ENCODE assay signal across 1 cellular context in the genomic region with DNA sequence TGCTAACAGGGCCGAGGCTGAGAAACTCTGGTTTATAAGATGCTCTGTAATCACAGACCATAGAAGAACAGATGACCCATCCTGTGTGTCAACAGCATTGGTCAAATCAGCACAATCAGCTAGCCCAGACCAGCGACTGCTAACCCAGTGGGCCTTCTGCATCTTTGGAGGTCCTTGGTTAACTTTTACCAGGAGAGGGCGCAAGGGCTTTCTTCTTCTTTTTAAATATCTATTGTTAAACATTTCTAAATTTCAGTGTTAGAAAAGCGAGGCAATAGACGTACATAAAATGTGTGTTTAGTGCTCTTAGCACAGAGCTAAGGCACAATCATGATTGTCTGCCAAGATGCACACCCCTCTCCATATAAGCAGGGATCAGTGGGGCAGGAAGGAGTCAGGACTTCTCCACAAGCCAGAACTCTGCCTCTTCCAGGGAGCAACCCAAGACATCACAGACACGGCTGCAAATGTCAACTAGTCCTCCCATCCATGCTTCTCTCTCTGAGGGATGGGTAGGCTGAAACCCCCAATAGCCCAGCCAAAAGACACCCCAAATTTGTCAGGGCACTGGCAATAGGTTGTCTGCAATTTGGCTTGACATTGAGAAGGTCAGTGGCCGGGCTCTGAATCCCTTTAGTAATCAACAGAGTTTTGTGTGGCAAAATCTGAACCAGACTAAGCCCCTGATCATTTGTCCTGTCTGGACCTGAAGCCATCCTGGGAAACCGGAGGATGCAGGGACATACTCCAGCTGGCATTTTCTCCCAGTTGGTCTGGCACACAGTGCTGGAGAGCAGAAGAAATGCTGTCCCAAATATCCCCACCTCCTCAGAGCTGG.
TF ChIP-seq lines count a peak whose summit lies in the region.

No MANE protein-coding gene starts in this region.

TF ChIP-seq in HCT116, 20 proteins besides CTCF, POLR2A, EP300 and RAD21 (continued from another document):
- TF ChIP-seq EGR1 (IDR thresholded peaks at IDR 0.05; ENCODE audit: low read depth) (no peak), SIN3A (IDR thresholded peaks at IDR 0.05; ENCODE audit: low read depth) (no peak), YY1 (IDR thresholded peaks at IDR 0.05; ENCODE audit: extremely low read depth, insufficient replicate concordance, low read depth, low read length) (no peak), CBX3 (IDR thresholded peaks at IDR 0.05; ENCODE audit: low read depth) (no peak), FOSL1 (IDR thresholded peaks at IDR 0.05; ENCODE audit: low read depth) (no peak), SP1 (IDR thresholded peaks at IDR 0.05; ENCODE audit: low read depth) (no peak), POLR2AphosphoS5 (IDR thresholded peaks at IDR 0.05; ENCODE audit: low read depth, low read length) (no peak), TCF7L2 (IDR thresholded peaks at IDR 0.05; ENCODE audit: borderline replicate concordance, extremely low read depth, insufficient read depth, insufficient read length) (no peak)
- TF ChIP-seq, protein P1, sequence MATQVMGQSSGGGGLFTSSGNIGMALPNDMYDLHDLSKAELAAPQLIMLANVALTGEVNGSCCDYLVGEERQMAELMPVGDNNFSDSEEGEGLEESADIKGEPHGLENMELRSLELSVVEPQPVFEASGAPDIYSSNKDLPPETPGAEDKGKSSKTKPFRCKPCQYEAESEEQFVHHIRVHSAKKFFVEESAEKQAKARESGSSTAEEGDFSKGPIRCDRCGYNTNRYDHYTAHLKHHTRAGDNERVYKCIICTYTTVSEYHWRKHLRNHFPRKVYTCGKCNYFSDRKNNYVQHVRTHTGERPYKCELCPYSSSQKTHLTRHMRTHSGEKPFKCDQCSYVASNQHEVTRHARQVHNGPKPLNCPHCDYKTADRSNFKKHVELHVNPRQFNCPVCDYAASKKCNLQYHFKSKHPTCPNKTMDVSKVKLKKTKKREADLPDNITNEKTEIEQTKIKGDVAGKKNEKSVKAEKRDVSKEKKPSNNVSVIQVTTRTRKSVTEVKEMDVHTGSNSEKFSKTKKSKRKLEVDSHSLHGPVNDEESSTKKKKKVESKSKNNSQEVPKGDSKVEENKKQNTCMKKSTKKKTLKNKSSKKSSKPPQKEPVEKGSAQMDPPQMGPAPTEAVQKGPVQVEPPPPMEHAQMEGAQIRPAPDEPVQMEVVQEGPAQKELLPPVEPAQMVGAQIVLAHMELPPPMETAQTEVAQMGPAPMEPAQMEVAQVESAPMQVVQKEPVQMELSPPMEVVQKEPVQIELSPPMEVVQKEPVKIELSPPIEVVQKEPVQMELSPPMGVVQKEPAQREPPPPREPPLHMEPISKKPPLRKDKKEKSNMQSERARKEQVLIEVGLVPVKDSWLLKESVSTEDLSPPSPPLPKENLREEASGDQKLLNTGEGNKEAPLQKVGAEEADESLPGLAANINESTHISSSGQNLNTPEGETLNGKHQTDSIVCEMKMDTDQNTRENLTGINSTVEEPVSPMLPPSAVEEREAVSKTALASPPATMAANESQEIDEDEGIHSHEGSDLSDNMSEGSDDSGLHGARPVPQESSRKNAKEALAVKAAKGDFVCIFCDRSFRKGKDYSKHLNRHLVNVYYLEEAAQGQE (IDR thresholded peaks at IDR 0.05; ENCODE audit: low read depth): no peak
- TF ChIP-seq, protein P2, sequence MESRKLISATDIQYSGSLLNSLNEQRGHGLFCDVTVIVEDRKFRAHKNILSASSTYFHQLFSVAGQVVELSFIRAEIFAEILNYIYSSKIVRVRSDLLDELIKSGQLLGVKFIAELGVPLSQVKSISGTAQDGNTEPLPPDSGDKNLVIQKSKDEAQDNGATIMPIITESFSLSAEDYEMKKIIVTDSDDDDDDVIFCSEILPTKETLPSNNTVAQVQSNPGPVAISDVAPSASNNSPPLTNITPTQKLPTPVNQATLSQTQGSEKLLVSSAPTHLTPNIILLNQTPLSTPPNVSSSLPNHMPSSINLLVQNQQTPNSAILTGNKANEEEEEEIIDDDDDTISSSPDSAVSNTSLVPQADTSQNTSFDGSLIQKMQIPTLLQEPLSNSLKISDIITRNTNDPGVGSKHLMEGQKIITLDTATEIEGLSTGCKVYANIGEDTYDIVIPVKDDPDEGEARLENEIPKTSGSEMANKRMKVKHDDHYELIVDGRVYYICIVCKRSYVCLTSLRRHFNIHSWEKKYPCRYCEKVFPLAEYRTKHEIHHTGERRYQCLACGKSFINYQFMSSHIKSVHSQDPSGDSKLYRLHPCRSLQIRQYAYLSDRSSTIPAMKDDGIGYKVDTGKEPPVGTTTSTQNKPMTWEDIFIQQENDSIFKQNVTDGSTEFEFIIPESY (IDR thresholded peaks at IDR 0.05; ENCODE audit: extremely low read depth, insufficient replicate concordance, low read length): no peak
